1 cellular context compared by ENCODE assay signal in genomic region chr22:45743687-45744086, GRCh38.
TF ChIP-seq lines count a peak whose summit lies in the region.

No MANE protein-coding gene starts in this region.

TF ChIP-seq in WTC11, 78 proteins besides CTCF, POLR2A, EP300 and RAD21 (continued from another document):
- TF ChIP-seq STAT6 (CRISPR knock-in tag; conservative IDR thresholded peaks at IDR 0.05; ENCODE audit: low read depth) = no peak
- TF ChIP-seq ZNF317 (CRISPR knock-in tag; IDR thresholded peaks at IDR 0.05; ENCODE audit: borderline replicate concordance, low read depth) = no peak
- TF ChIP-seq ATF6 (CRISPR knock-in tag; IDR thresholded peaks at IDR 0.05) = no peak
- no peak for TF ChIP-seq E2F1 (CRISPR knock-in tag; IDR thresholded peaks at IDR 0.05)
- TF ChIP-seq ZNF512 (CRISPR knock-in tag; IDR thresholded peaks at IDR 0.05; ENCODE audit: borderline replicate concordance) = no peak
- TF ChIP-seq JUN (CRISPR knock-in tag; IDR thresholded peaks at IDR 0.05) = no peak
